ENCODE assay signal across 9 cellular contexts in genomic region chr7:76359111-76359986, GRCh38. TPM values are rescaled to one million over a fixed set of nuclear protein-coding genes. Genes with fewer than 3 reads are reported as not detected.
A peak's percentile ranks its signal among the peaks of the same experiment; 100 is the strongest.
DNase-seq lines count a peak whose midpoint lies in the region; ATAC-seq, FAIRE-seq and TF ChIP-seq lines count a peak whose summit lies in the region.
"Had no signal": no experiment of that assay in that cellular context is flagged by ENCODE, and none has a peak within 500 bp of the region (broad histone marks: within the 10 kb centered on the region; RNA-seq: fewer than 3 reads in every experiment).

No MANE protein-coding gene starts in this region.

- H3K27ac Mint-ChIP-seq in chondrocyte (ENCODE audit: unreplicated experiment): peak overlapping the region; percentile 99

- TF ChIP-seq CTCF in BE2C (IDR thresholded peaks at IDR 0.05; ENCODE audit: low read depth, low read length): peak; percentile 80
- peak; percentile 82 for TF ChIP-seq CTCF in chondrocyte (IDR thresholded peaks at IDR 0.05)

- H3K9me3 ChIP-seq in BE2C: no peaks in the 10 kb centered on the region

- peak overlapping the region; percentile 96 for H3K4me3 ChIP-seq in BE2C (ENCODE audit: low read depth, low read length)

- FAIRE-seq in GM19239 (lab: Jason Lieb, UNC): peak; percentile 96
- FAIRE-seq: islet of Langerhans had no signal

- peaks cover 13% of the 10 kb centered on the region for H3K4me1 ChIP-seq in BE2C

- H3K36me3 Mint-ChIP-seq in chondrocyte (ENCODE audit: low read depth): peaks cover 11% of the 10 kb centered on the region

- peaks cover 34% of the 10 kb centered on the region for H3K36me3 ChIP-seq in BE2C

- H3K27me3 ChIP-seq in BE2C: no peaks in the 10 kb centered on the region

- H3K4me3 Mint-ChIP-seq in chondrocyte (ENCODE audit: unreplicated experiment): peak overlapping the region; percentile 87

- peak; percentile 90 for ATAC-seq in HG03442 (IDR thresholded peaks at IDR 0.05; ENCODE audit: unreplicated experiment)

- DNase-seq in BE2C (peak; percentile 99), GM19239 (ENCODE audit: insufficient read length, low spot score) (peak; percentile 83), NCI-H510A (lab: John Stamatoyannopoulos, UW) (peak; percentile 89), chondrocyte (ENCODE audit: low spot score) (peak; percentile 99), kidney glomerular epithelial cell (lab: John Stamatoyannopoulos, UW) (peak; percentile 97)
- DNase-seq in activated CD4-positive, alpha-beta T cell treated with anti-CD3 and anti-CD28 coated beads for 24 hours (ENCODE audit: low read depth in 2 of 2): peak; percentile 85 to 90
- peak; percentile 93 to 94 for DNase-seq in stimulated activated CD4-positive, alpha-beta T cell treated with anti-CD3 and anti-CD28 coated beads, Interleukin-15, amount 100 ng/mL, for 48 hours (ENCODE audit: low read depth in 2 of 2)

- no peaks in the 10 kb centered on the region for H3K27me3 Mint-ChIP-seq in chondrocyte (ENCODE audit: low read depth)

- no peaks in the 10 kb centered on the region for H3K9me3 Mint-ChIP-seq in chondrocyte (ENCODE audit: low read depth)

- H3K4me1 Mint-ChIP-seq in chondrocyte (ENCODE audit: low read depth): peaks cover 47% of the 10 kb centered on the region

RNA-seq across cellular contexts. Expression of gene YWHAG, which starts 0.6 kb away (rescaled TPM):
- polyA plus RNA-seq in BE2C (2012; ENCODE audit: insufficient read depth, insufficient read length, low read depth): 288 TPM
- total RNA-seq in chondrocyte: 195 to 208 TPM (median 205 TPM) in 3 replicates

RNA-seq across cellular contexts. Expression of gene SSC4D, which starts 50.1 kb away (rescaled TPM):
- 3.5 TPM for polyA plus RNA-seq in BE2C (2012; ENCODE audit: insufficient read depth, insufficient read length, low read depth)
- total RNA-seq in chondrocyte: 0.97 to 1.2 TPM (median 1.1 TPM) in 3 replicates

RNA-seq across cellular contexts. Expression of gene HSPB1, which starts 56.9 kb away (rescaled TPM):
- polyA plus RNA-seq in BE2C (2012; ENCODE audit: insufficient read depth, insufficient read length, low read depth): 659 TPM
- total RNA-seq in chondrocyte: 1,313 to 1,335 TPM (median 1,322 TPM) in 3 replicates

Comparison
In these comparisons a context has a peak if more than half of its experiments do, and no peak if none do; other contexts are left out.
1. Peak in every context shown above with its lines: DNase-seq, ATAC-seq and H3K4me3 ChIP-seq.